In the genomic region with DNA sequence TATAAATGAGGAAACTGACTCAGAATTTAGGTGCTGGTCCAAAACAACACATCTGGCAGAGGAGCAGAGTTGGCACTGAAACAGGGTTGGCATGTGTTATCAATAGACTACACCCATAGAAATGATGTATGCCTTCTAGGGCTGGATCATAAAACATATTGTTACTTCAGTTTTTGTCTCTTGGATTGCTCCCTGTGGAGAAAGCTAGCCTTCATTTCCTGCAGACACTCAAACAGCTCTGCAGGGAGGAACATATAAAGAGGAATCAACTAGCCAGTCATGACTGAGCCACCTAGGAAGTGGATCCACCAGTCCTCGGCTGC, we compare ENCODE assay signal across 8 cellular contexts. TPM values are rescaled to one million over a fixed set of nuclear protein-coding genes. Genes with fewer than 3 reads are reported as not detected.
DNase-seq lines count a peak whose midpoint lies in the region; ATAC-seq and TF ChIP-seq lines count a peak whose summit lies in the region.

No MANE protein-coding gene starts in this region.

- peak overlapping the region; percentile 74 to 98 for H3K4me3 ChIP-seq in CD4-positive, alpha-beta memory T cell (ENCODE audit: low read length in 2 of 2)
- peak overlapping the region; percentile 15; the same call in 1 of the 2 replicates for H3K4me3 ChIP-seq in iPS-18c (ENCODE audit: insufficient read depth, low read depth, low read length)
- H3K4me3 ChIP-seq in thoracic aorta = peak overlapping the region; percentile 95

- TF ChIP-seq CTCF in thoracic aorta (IDR thresholded peaks at IDR 0.05) = no peak

- no peaks in the 10 kb centered on the region for H3K9me3 Mint-ChIP-seq in CD4-positive, alpha-beta memory T cell
- peaks cover 6% of the 10 kb centered on the region for H3K9me3 Mint-ChIP-seq in activated T-helper 1 cell treated with anti-CD3 and anti-CD28 coated beads, Interleukin-12 subunit alpha, Interleukin-12 subunit beta, Interleukin-2, Interleukin-4 antibody, amounts not matched to agents 30 ng/mL and 10 ng/mL and 1 ng/mL, durations not matched to agents 14 hours and 24 hours and 36 hours

- peaks cover 8% of the 10 kb centered on the region for H3K36me3 ChIP-seq in CD4-positive, alpha-beta memory T cell (ENCODE audit: insufficient read depth, low read length)
- peaks cover 4% of the 10 kb centered on the region for H3K36me3 ChIP-seq in thoracic aorta

- no peaks in the 10 kb centered on the region for H3K27me3 Mint-ChIP-seq in CD4-positive, alpha-beta memory T cell
- peaks cover 7% of the 10 kb centered on the region for H3K27me3 Mint-ChIP-seq in activated T-helper 1 cell treated with anti-CD3 and anti-CD28 coated beads, Interleukin-12 subunit alpha, Interleukin-12 subunit beta, Interleukin-2, Interleukin-4 antibody, amounts not matched to agents 30 ng/mL and 10 ng/mL and 1 ng/mL, durations not matched to agents 14 hours and 24 hours and 36 hours (ENCODE audit: insufficient read depth)

- H3K27ac Mint-ChIP-seq in CD4-positive, alpha-beta memory T cell = peak overlapping the region; percentile 66 to 97 (median 93)
- H3K27ac Mint-ChIP-seq in activated T-helper 1 cell treated with anti-CD3 and anti-CD28 coated beads, Interleukin-12 subunit alpha, Interleukin-12 subunit beta, Interleukin-2, Interleukin-4 antibody, amounts not matched to agents 30 ng/mL and 10 ng/mL and 1 ng/mL, durations not matched to agents 14 hours and 24 hours and 36 hours = peak overlapping the region; percentile 95

- H3K36me3 Mint-ChIP-seq in CD4-positive, alpha-beta memory T cell = peaks cover 14 to 37% of the 10 kb centered on the region in 2 donors
- H3K36me3 Mint-ChIP-seq in activated T-helper 1 cell treated with anti-CD3 and anti-CD28 coated beads, Interleukin-12 subunit alpha, Interleukin-12 subunit beta, Interleukin-2, Interleukin-4 antibody, amounts not matched to agents 30 ng/mL and 10 ng/mL and 1 ng/mL, durations not matched to agents 14 hours and 24 hours and 36 hours (ENCODE audit: low read depth) = peaks cover 30% of the 10 kb centered on the region

- H3K9me3 ChIP-seq in CD4-positive, alpha-beta memory T cell (ENCODE audit: control insufficient read depth in 1 of 2, low read length in 2 of 2) = no peaks in the 10 kb centered on the region
- H3K9me3 ChIP-seq in iPS-18c (ENCODE audit: control insufficient read depth, insufficient read depth, low read length) (no peaks in the 10 kb centered on the region), thoracic aorta (no peaks in the 10 kb centered on the region)

- peak overlapping the region; percentile 75 for H3K27ac ChIP-seq in CD4-positive, alpha-beta memory T cell (ENCODE audit: low read depth, low read length)
- peak overlapping the region; percentile 68 to 81 for H3K27ac ChIP-seq in thoracic aorta

- peak; percentile 7 for ATAC-seq in HG02610 (IDR thresholded peaks at IDR 0.05; ENCODE audit: unreplicated experiment)
- peak; percentile 15 for ATAC-seq in thoracic aorta (ENCODE audit: insufficient number of reproducible peaks, low FRiP score, low read depth)
- no peak for ATAC-seq in HG03521 (IDR thresholded peaks at IDR 0.05; ENCODE audit: unreplicated experiment)
- ATAC-seq in GM21529 (IDR thresholded peaks at IDR 0.05; ENCODE audit: unreplicated experiment) = no peak
- ATAC-seq in GM21367 (IDR thresholded peaks at IDR 0.05; ENCODE audit: unreplicated experiment) = no peak

- H3K27me3 ChIP-seq in CD4-positive, alpha-beta memory T cell (ENCODE audit: insufficient read depth, low read length) = no peaks in the 10 kb centered on the region
- no peaks in the 10 kb centered on the region for H3K27me3 ChIP-seq in thoracic aorta (replicated peaks; ENCODE audit: insufficient read depth)

- H3K4me3 Mint-ChIP-seq in CD4-positive, alpha-beta memory T cell = peak overlapping the region; percentile 91 to 100 (median 98)
- peak overlapping the region; percentile 100 for H3K4me3 Mint-ChIP-seq in activated T-helper 1 cell treated with anti-CD3 and anti-CD28 coated beads, Interleukin-12 subunit alpha, Interleukin-12 subunit beta, Interleukin-2, Interleukin-4 antibody, amounts not matched to agents 30 ng/mL and 10 ng/mL and 1 ng/mL, durations not matched to agents 14 hours and 24 hours and 36 hours

- CTCF ChIA-PET in CD4-positive, alpha-beta memory T cell (lab: Charles Lee; ENCODE audit: partially characterized antibody) = interaction anchor here (0.9 to 1.0 kb wide), 4 partner anchors 35 to 610 kb away, joined by 3 to 4 read pairs (median 3); partner anchors contain the start of gene NUDT16

- H3K4me1 ChIP-seq in CD4-positive, alpha-beta memory T cell (ENCODE audit: insufficient read depth, low read length) = peaks cover 27% of the 10 kb centered on the region
- peaks cover 21 to 22% of the 10 kb centered on the region in 2 donors for H3K4me1 ChIP-seq in thoracic aorta (ENCODE audit: control insufficient read depth in 1 of 2, low read depth in 2 of 2)

- peaks cover 25 to 47% (median 38%) of the 10 kb centered on the region in 4 donors for H3K4me1 Mint-ChIP-seq in CD4-positive, alpha-beta memory T cell
- H3K4me1 Mint-ChIP-seq in activated T-helper 1 cell treated with anti-CD3 and anti-CD28 coated beads, Interleukin-12 subunit alpha, Interleukin-12 subunit beta, Interleukin-2, Interleukin-4 antibody, amounts not matched to agents 30 ng/mL and 10 ng/mL and 1 ng/mL, durations not matched to agents 14 hours and 24 hours and 36 hours (ENCODE audit: low read depth) = peaks cover 50% of the 10 kb centered on the region

- DNase-seq in CD4-positive, alpha-beta memory T cell = no peak
- DNase-seq in activated T-helper 1 cell treated with anti-CD3 and anti-CD28 coated beads, Interleukin-12 subunit alpha, Interleukin-12 subunit beta, Interleukin-2, Interleukin-4 antibody, amounts not matched to agents 30 ng/mL and 10 ng/mL and 1 ng/mL, durations not matched to agents 14 hours and 24 hours and 36 hours (ENCODE audit: low spot score) = no peak
- DNase-seq in thoracic aorta (ENCODE audit: low spot score) = no peak

- POLR2A ChIA-PET in CD4-positive, alpha-beta memory T cell (lab: Charles Lee; ENCODE audit: partially characterized antibody) = interaction anchor here (1.0 to 1.4 kb wide), 4 partner anchors 122 to 610 kb away, joined by 3 to 7 read pairs (median 4); partner anchors contain the start of genes ASTE1, ATP2C1, NEK11 and NUDT16

- intact Hi-C loops in CD4-positive, alpha-beta memory T cell (cut with micrococcal nuclease) = loop anchor here (1.0 to 2.0 kb wide), 5 partner anchors 122 to 914 kb away; partner anchors contain the start of genes ASTE1, DNAJC13, NEK11 and NUDT16
- intact Hi-C loops in activated T-helper 1 cell treated with anti-CD3 and anti-CD28 coated beads, Interleukin-12 subunit alpha, Interleukin-12 subunit beta, Interleukin-2, Interleukin-4 antibody, amounts not matched to agents 30 ng/mL and 10 ng/mL and 1 ng/mL, durations not matched to agents 14 hours and 24 hours and 36 hours (cut with micrococcal nuclease) = loop anchor here (1.0 to 5.0 kb wide), 6 partner anchors 33 to 1220 kb away; partner anchors contain the start of genes ASTE1, DNAJC13, NEK11 and NPHP3

RNA-seq across cellular contexts. Expression of gene MRPL3, which starts 0.5 kb away (rescaled TPM):
- 10 to 100 TPM; 45.8 to 48.1 TPM for total RNA-seq in CD4-positive, alpha-beta memory T cell
- 100 to 1,000 TPM in 1 of 2 donors, 10 to 100 TPM in 1; 82.5 to 110 TPM for polyA plus RNA-seq in CD4-positive, alpha-beta memory T cell
- 166 and 175 TPM in 2 replicates for total RNA-seq in activated T-helper 1 cell treated with anti-CD3 and anti-CD28 coated beads, Interleukin-12 subunit alpha, Interleukin-12 subunit beta, Interleukin-2, Interleukin-4 antibody, amounts not matched to agents 30 ng/mL and 10 ng/mL and 1 ng/mL, durations not matched to agents 14 hours and 24 hours and 36 hours
- 10 to 100 TPM; 42.0 to 80.3 TPM for total RNA-seq in thoracic aorta

Comparison
In these comparisons a context has a peak if more than half of its experiments do, and no peak if none do; other contexts are left out.
1. H3K4me3 ChIP-seq: peak in every context shown above with its lines; median percentile 95 in thoracic aorta; 86 in CD4-positive, alpha-beta memory T cell; 15 in iPS-18c.
2. ATAC-seq: peak in HG02610 (single experiment) and thoracic aorta (single experiment); none in HG03521 (single experiment), GM21529 (single experiment) and GM21367 (single experiment).